In the genomic region with DNA sequence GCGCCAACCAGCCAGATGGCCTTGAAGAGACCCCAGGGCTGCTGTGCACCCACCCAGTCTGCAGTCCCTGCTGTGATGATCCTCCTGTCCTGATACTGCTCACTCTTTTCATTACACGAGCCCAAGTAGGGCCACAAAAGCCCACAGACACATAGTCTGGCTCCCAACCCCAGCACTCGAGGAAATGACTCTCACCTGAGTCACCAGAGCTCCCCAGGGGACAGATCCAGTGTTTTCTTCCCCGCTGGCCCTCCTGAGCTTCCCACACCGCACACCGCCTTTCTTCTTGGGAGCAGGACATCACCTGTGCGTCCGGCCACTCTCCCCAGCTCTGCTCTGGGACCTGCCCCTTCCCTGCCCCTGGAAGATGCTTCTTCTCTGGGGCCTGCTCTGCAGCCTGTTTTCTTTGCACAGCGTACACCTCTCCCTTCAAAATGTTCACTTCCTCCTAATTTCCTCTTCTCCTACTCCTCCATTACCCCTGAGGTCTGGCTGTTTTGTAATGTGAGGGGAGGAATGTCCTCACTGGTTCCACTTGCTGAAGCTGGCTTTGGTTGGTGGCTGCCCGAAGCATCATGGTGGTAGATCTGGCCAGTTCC, we compare ENCODE assay signal across 1 cellular context.
TF ChIP-seq lines count a peak whose summit lies in the region.

No MANE protein-coding gene starts in this region.

TF ChIP-seq in WTC11, 78 proteins besides CTCF, POLR2A, EP300 and RAD21 (continued from another document):
- TF ChIP-seq, protein P1, sequence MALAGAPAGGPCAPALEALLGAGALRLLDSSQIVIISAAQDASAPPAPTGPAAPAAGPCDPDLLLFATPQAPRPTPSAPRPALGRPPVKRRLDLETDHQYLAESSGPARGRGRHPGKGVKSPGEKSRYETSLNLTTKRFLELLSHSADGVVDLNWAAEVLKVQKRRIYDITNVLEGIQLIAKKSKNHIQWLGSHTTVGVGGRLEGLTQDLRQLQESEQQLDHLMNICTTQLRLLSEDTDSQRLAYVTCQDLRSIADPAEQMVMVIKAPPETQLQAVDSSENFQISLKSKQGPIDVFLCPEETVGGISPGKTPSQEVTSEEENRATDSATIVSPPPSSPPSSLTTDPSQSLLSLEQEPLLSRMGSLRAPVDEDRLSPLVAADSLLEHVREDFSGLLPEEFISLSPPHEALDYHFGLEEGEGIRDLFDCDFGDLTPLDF (CRISPR knock-in tag; IDR thresholded peaks at IDR 0.05), result no peak
- no peak for TF ChIP-seq ZNF219 (CRISPR knock-in tag; IDR thresholded peaks at IDR 0.05; ENCODE audit: borderline replicate concordance)
- TF ChIP-seq JAZF1 (CRISPR knock-in tag; IDR thresholded peaks at IDR 0.05), result no peak
- TF ChIP-seq, protein P2, sequence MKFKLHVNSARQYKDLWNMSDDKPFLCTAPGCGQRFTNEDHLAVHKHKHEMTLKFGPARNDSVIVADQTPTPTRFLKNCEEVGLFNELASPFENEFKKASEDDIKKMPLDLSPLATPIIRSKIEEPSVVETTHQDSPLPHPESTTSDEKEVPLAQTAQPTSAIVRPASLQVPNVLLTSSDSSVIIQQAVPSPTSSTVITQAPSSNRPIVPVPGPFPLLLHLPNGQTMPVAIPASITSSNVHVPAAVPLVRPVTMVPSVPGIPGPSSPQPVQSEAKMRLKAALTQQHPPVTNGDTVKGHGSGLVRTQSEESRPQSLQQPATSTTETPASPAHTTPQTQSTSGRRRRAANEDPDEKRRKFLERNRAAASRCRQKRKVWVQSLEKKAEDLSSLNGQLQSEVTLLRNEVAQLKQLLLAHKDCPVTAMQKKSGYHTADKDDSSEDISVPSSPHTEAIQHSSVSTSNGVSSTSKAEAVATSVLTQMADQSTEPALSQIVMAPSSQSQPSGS (CRISPR knock-in tag; IDR thresholded peaks at IDR 0.05; ENCODE audit: borderline replicate concordance, low read depth), result no peak
- TF ChIP-seq MYBL2 (CRISPR knock-in tag; IDR thresholded peaks at IDR 0.05), result no peak
- TF ChIP-seq, protein P3, sequence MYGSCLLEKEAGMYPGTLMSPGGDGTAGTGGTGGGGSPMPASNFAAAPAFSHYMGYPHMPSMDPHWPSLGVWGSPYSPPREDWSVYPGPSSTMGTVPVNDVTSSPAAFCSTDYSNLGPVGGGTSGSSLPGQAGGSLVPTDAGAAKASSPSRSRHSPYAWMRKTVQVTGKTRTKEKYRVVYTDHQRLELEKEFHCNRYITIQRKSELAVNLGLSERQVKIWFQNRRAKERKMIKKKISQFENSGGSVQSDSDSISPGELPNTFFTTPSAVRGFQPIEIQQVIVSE (CRISPR knock-in tag; IDR thresholded peaks at IDR 0.05; ENCODE audit: borderline replicate concordance), result no peak
- TF ChIP-seq NR2C2 (CRISPR knock-in tag; IDR thresholded peaks at IDR 0.05), result no peak
- TF ChIP-seq TCF7 (CRISPR knock-in tag; IDR thresholded peaks at IDR 0.05; ENCODE audit: low read depth), result no peak
- TF ChIP-seq JUN (CRISPR knock-in tag; IDR thresholded peaks at IDR 0.05), result no peak
- TF ChIP-seq SP1 (CRISPR knock-in tag; conservative IDR thresholded peaks at IDR 0.05), result no peak
- TF ChIP-seq, protein P4, sequence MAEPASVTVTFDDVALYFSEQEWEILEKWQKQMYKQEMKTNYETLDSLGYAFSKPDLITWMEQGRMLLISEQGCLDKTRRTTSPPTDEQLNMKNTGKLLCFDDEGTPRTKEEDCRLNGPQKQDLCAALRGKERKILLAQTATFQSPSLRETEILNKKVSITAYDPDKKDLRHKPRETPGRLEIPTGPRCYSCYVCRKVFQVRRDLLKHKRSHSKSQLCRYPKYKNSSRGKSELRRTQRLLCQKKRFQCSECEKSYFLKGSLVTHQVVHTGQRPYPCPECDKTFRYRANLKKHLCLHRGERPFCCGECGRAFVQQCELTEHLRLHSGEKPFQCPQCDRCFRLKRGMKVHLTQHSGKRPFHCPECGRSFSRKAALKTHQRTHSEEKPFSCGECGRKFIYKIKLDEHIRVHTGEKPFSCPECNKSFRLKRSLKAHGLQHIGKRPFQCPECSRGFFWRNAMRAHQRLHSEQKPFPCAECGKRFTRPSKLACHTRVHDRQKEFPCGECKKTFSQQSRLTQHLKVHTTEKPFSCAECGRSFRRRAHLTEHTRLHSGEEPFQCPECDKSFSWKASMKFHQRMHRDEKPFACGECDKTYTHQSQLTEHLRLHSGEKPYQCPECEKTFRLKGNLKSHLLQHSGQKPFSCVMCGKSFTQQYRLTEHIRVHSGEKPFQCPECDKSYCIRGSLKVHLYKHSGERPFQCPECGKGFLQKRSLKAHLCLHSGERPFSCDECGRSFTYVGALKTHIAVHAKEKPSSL (CRISPR knock-in tag; conservative IDR thresholded peaks at IDR 0.05), result no peak
- TF ChIP-seq SMAD3 (CRISPR knock-in tag; IDR thresholded peaks at IDR 0.05; ENCODE audit: borderline replicate concordance), result no peak
